8 cellular contexts compared by ENCODE assay signal in genomic region chr1:109113787-109114568, GRCh38. TPM values are rescaled to one million over a fixed set of nuclear protein-coding genes. Genes with fewer than 3 reads are reported as not detected.
A peak's percentile ranks its signal among the peaks of the same experiment; 100 is the strongest.
DNase-seq lines count a peak whose midpoint lies in the region; ATAC-seq lines count a peak whose summit lies in the region.

Gene ELAPOR1 (plus strand): TSS chr1:109114115. CDS start chr1:109114184, 69 bp downstream.

- in situ Hi-C loops in GM23248 (cut with MboI), result no loop called here

- H3K4me1 Mint-ChIP-seq in CD8-positive, alpha-beta memory T cell, result peaks cover 22 to 30% (median 29%) of the 10 kb centered on the region in 3 donors

- no peaks in the 10 kb centered on the region for H3K9me2 ChIP-seq in GM23248 (ENCODE audit: insufficient read depth)

- H2AFZ ChIP-seq in GM23248, result peak within 1 kb of the TSS; percentile 80

- no peak for ATAC-seq in HG03439 (IDR thresholded peaks at IDR 0.05; ENCODE audit: unreplicated experiment)

- H4K20me1 ChIP-seq in GM23248 (ENCODE audit: insufficient read depth), result no peaks in the 10 kb centered on the region

- H3K9ac ChIP-seq in GM23248, result peak within 1 kb of the TSS; percentile 80

- H3K9me3 Mint-ChIP-seq in CD8-positive, alpha-beta memory T cell, result peaks cover 0 to 3% (median 0%) of the 10 kb centered on the region in 5 donors

- peaks cover 27% of the 10 kb centered on the region for H3K4me1 ChIP-seq in CD8-positive, alpha-beta memory T cell (ENCODE audit: insufficient read depth, low read length)
- peaks cover 4% of the 10 kb centered on the region; the same call in 1 of the 2 replicates for H3K4me1 ChIP-seq in GM23248 (ENCODE audit: insufficient read depth)
- H3K4me1 ChIP-seq in effector memory CD4-positive, alpha-beta T cell (ENCODE audit: control insufficient read depth, insufficient read depth, low read length, poor library complexity, severe bottlenecking), result peaks cover 25% of the 10 kb centered on the region

- peak; percentile 82 to 95 (median 91) for DNase-seq in CD8-positive, alpha-beta memory T cell
- DNase-seq in GM23248, result peak; percentile 65
- peak; percentile 84 for DNase-seq in NCI-H2171 (lab: John Stamatoyannopoulos, UW)
- peak; percentile 79 to 93 for DNase-seq in activated CD8-positive, alpha-beta memory T cell treated with anti-CD3 and anti-CD28 coated beads for 4 hours (ENCODE audit: low read depth in 2 of 2)
- peak; percentile 90 to 91 (median 91) for DNase-seq in effector memory CD4-positive, alpha-beta T cell
- DNase-seq in mucosa of gallbladder (ENCODE audit: low spot score), result peak; percentile 81
- peak; percentile 60 to 76 for DNase-seq in stimulated activated CD8-positive, alpha-beta memory T cell treated with anti-CD3 and anti-CD28 coated beads, Interleukin-2, amount 100 ng/mL, for 1 hour (ENCODE audit: low read depth in 2 of 2)

- H3K27ac ChIP-seq in CD8-positive, alpha-beta memory T cell (ENCODE audit: low read depth, low read length), result peak within 1 kb of the TSS; percentile 49
- H3K27ac ChIP-seq in GM23248, result no peak within 1 kb of the TSS
- H3K27ac ChIP-seq in effector memory CD4-positive, alpha-beta T cell (ENCODE audit: insufficient read depth, low read length, poor library complexity, severe bottlenecking), result peak within 1 kb of the TSS; percentile 60

- CTCF ChIA-PET in CD8-positive, alpha-beta memory T cell (lab: Charles Lee), result interaction anchor here (1.8 to 7.7 kb wide), 4 partner anchors 12 to 151 kb away, joined by 6 to 145 read pairs (median 8); partner anchors contain the start of genes CLCC1 and TAF13

- no peaks in the 10 kb centered on the region for H3K36me3 ChIP-seq in CD8-positive, alpha-beta memory T cell (ENCODE audit: insufficient read depth, low read length)
- no peaks in the 10 kb centered on the region for H3K36me3 ChIP-seq in GM23248 (ENCODE audit: low read depth)
- no peaks in the 10 kb centered on the region for H3K36me3 ChIP-seq in effector memory CD4-positive, alpha-beta T cell (ENCODE audit: control insufficient read depth, insufficient read depth, low read length)

- peak within 1 kb of the TSS; percentile 91 for H3K4me2 ChIP-seq in GM23248 (ENCODE audit: unreplicated experiment)

- POLR2A ChIA-PET in CD8-positive, alpha-beta memory T cell (lab: Charles Lee), result interaction anchor here (1.3 to 4.0 kb wide), 2 partner anchors 13 to 422 kb away, joined by 4 to 39 read pairs; partner anchors contain the start of gene PRPF38B

- H3K27me3 ChIP-seq in CD8-positive, alpha-beta memory T cell (ENCODE audit: insufficient read depth, low read length, poor library complexity, severe bottlenecking), result no peaks in the 10 kb centered on the region
- H3K27me3 ChIP-seq in GM23248 (replicated peaks; ENCODE audit: insufficient read depth), result no peaks in the 10 kb centered on the region
- no peaks in the 10 kb centered on the region for H3K27me3 ChIP-seq in effector memory CD4-positive, alpha-beta T cell (replicated peaks; ENCODE audit: control insufficient read depth, insufficient read depth, low read length, poor library complexity, severe bottlenecking)

- peak within 1 kb of the TSS; percentile 67 to 99 (median 96) for H3K27ac Mint-ChIP-seq in CD8-positive, alpha-beta memory T cell

- peaks cover 3 to 13% of the 10 kb centered on the region in 2 donors for H3K27me3 Mint-ChIP-seq in CD8-positive, alpha-beta memory T cell

- peak within 1 kb of the TSS; percentile 87 to 94 (median 89) for H3K4me3 Mint-ChIP-seq in CD8-positive, alpha-beta memory T cell

- H3K79me2 ChIP-seq in GM23248 (ENCODE audit: insufficient read depth), result no peaks in the 10 kb centered on the region

- peaks cover 0 to 4% (median 3%) of the 10 kb centered on the region in 3 donors for H3K36me3 Mint-ChIP-seq in CD8-positive, alpha-beta memory T cell

- WGBS in GM23248 (ENCODE audit: low coverage in 1 of 2, low lambda C conversion rate in 2 of 2, missing lambda C conversion rate in 2 of 2), 2 experiments, result 3 to 4% methylated on average over 52 to 56 of the region's 56 CpGs

- peak within 1 kb of the TSS; percentile 73 for H3K4me3 ChIP-seq in CD8-positive, alpha-beta memory T cell (ENCODE audit: low read length)
- H3K4me3 ChIP-seq in GM23248, result peak within 1 kb of the TSS; percentile 62
- peak within 1 kb of the TSS; percentile 45 for H3K4me3 ChIP-seq in effector memory CD4-positive, alpha-beta T cell (ENCODE audit: insufficient read depth, low read depth, low read length, poor library complexity, severe bottlenecking)

- H3K9me3 ChIP-seq in CD8-positive, alpha-beta memory T cell (ENCODE audit: low read length), result no peaks in the 10 kb centered on the region
- no peaks in the 10 kb centered on the region for H3K9me3 ChIP-seq in GM23248 (ENCODE audit: low read depth)
- no peaks in the 10 kb centered on the region for H3K9me3 ChIP-seq in effector memory CD4-positive, alpha-beta T cell (ENCODE audit: control insufficient read depth, low read length)

- no peaks in the 10 kb centered on the region for H3F3A ChIP-seq in GM23248 (ENCODE audit: insufficient read depth)

RNA-seq across cellular contexts. Expression of gene ELAPOR1, which starts in this region (rescaled TPM):
- 10 to 100 TPM; 11.3 to 13.9 TPM for total RNA-seq in CD8-positive, alpha-beta memory T cell
- polyA plus RNA-seq in CD8-positive, alpha-beta memory T cell, result 15.7 TPM
- 0.51 and 0.54 TPM in 2 replicates for total RNA-seq in GM23248 (2014; rRNA removed; shearing (Covaris generic))
- polyA plus RNA-seq in GM23248 (2016; fragmentation: Nextera tagmentation; extraction: Ambion mirVana), result 0.56 and 1.2 TPM in 2 replicates
- total RNA-seq in mucosa of gallbladder, result 127 TPM
